1 cellular context compared by ENCODE assay signal in the genomic region with DNA sequence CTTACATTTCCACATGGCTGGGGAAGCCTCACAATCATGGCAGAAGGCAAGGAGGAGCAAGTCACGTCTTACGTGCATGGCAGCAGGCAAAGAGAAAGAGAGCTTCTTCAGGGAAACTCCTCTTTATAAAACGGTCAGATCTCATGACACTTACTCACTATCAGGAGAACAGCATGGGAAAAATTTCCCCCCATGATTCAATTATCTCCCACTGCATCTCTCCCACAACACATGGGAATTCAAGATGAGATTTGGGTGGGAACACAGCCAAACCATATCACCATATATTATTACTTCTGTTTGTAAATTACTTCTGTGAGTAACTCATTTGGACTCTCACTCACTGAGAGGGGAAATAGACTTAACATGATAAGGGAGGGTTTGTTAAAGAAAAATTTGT.
A peak's percentile ranks its signal among the peaks of the same experiment; 100 is the strongest.
TF ChIP-seq lines count a peak whose summit lies in the region.

No MANE protein-coding gene starts in this region.

TF ChIP-seq in K562, 482 proteins besides CTCF, POLR2A, EP300 and RAD21 (continued from another document):
- TF ChIP-seq, protein P1, sequence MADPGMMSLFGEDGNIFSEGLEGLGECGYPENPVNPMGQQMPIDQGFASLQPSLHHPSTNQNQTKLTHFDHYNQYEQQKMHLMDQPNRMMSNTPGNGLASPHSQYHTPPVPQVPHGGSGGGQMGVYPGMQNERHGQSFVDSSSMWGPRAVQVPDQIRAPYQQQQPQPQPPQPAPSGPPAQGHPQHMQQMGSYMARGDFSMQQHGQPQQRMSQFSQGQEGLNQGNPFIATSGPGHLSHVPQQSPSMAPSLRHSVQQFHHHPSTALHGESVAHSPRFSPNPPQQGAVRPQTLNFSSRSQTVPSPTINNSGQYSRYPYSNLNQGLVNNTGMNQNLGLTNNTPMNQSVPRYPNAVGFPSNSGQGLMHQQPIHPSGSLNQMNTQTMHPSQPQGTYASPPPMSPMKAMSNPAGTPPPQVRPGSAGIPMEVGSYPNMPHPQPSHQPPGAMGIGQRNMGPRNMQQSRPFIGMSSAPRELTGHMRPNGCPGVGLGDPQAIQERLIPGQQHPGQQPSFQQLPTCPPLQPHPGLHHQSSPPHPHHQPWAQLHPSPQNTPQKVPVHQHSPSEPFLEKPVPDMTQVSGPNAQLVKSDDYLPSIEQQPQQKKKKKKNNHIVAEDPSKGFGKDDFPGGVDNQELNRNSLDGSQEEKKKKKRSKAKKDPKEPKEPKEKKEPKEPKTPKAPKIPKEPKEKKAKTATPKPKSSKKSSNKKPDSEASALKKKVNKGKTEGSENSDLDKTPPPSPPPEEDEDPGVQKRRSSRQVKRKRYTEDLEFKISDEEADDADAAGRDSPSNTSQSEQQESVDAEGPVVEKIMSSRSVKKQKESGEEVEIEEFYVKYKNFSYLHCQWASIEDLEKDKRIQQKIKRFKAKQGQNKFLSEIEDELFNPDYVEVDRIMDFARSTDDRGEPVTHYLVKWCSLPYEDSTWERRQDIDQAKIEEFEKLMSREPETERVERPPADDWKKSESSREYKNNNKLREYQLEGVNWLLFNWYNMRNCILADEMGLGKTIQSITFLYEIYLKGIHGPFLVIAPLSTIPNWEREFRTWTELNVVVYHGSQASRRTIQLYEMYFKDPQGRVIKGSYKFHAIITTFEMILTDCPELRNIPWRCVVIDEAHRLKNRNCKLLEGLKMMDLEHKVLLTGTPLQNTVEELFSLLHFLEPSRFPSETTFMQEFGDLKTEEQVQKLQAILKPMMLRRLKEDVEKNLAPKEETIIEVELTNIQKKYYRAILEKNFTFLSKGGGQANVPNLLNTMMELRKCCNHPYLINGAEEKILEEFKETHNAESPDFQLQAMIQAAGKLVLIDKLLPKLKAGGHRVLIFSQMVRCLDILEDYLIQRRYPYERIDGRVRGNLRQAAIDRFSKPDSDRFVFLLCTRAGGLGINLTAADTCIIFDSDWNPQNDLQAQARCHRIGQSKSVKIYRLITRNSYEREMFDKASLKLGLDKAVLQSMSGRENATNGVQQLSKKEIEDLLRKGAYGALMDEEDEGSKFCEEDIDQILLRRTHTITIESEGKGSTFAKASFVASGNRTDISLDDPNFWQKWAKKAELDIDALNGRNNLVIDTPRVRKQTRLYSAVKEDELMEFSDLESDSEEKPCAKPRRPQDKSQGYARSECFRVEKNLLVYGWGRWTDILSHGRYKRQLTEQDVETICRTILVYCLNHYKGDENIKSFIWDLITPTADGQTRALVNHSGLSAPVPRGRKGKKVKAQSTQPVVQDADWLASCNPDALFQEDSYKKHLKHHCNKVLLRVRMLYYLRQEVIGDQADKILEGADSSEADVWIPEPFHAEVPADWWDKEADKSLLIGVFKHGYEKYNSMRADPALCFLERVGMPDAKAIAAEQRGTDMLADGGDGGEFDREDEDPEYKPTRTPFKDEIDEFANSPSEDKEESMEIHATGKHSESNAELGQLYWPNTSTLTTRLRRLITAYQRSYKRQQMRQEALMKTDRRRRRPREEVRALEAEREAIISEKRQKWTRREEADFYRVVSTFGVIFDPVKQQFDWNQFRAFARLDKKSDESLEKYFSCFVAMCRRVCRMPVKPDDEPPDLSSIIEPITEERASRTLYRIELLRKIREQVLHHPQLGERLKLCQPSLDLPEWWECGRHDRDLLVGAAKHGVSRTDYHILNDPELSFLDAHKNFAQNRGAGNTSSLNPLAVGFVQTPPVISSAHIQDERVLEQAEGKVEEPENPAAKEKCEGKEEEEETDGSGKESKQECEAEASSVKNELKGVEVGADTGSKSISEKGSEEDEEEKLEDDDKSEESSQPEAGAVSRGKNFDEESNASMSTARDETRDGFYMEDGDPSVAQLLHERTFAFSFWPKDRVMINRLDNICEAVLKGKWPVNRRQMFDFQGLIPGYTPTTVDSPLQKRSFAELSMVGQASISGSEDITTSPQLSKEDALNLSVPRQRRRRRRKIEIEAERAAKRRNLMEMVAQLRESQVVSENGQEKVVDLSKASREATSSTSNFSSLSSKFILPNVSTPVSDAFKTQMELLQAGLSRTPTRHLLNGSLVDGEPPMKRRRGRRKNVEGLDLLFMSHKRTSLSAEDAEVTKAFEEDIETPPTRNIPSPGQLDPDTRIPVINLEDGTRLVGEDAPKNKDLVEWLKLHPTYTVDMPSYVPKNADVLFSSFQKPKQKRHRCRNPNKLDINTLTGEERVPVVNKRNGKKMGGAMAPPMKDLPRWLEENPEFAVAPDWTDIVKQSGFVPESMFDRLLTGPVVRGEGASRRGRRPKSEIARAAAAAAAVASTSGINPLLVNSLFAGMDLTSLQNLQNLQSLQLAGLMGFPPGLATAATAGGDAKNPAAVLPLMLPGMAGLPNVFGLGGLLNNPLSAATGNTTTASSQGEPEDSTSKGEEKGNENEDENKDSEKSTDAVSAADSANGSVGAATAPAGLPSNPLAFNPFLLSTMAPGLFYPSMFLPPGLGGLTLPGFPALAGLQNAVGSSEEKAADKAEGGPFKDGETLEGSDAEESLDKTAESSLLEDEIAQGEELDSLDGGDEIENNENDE (IDR thresholded peaks at IDR 0.05; ENCODE audit: low read depth, low read length) = no peak
- TF ChIP-seq, protein P2, sequence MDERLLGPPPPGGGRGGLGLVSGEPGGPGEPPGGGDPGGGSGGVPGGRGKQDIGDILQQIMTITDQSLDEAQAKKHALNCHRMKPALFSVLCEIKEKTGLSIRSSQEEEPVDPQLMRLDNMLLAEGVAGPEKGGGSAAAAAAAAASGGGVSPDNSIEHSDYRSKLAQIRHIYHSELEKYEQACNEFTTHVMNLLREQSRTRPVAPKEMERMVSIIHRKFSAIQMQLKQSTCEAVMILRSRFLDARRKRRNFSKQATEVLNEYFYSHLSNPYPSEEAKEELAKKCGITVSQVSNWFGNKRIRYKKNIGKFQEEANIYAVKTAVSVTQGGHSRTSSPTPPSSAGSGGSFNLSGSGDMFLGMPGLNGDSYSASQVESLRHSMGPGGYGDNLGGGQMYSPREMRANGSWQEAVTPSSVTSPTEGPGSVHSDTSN (CRISPR knock-in tag; IDR thresholded peaks at IDR 0.05; ENCODE audit: low read depth) = no peak
- TF ChIP-seq, protein P2 (tag; conservative IDR thresholded peaks at IDR 0.05; ENCODE audit: low read depth) = no peak
- TF ChIP-seq FOSL1 (tag; conservative IDR thresholded peaks at IDR 0.05) = peak; percentile 73
- peak; percentile 44; the same call in 1 of the 2 replicates for TF ChIP-seq MEF2D (tag; conservative IDR thresholded peaks at IDR 0.05; ENCODE audit: low read depth)
- TF ChIP-seq ZNF707 (CRISPR knock-in tag; conservative IDR thresholded peaks at IDR 0.05) = no peak
- no peak for TF ChIP-seq RFX7 (CRISPR knock-in tag; IDR thresholded peaks at IDR 0.05)
